In genomic region chr4:27635936-27636913, GRCh38 we compare ENCODE assay signal across 14 cellular contexts.
DNase-seq lines count a peak whose midpoint lies in the region; ATAC-seq and TF ChIP-seq lines count a peak whose summit lies in the region.
"Had no signal": no experiment of that assay in that cellular context is flagged by ENCODE, and none has a peak within 500 bp of the region (broad histone marks: within the 10 kb centered on the region; RNA-seq: fewer than 3 reads in every experiment).

No MANE protein-coding gene starts in this region.

- peaks cover 0 to 4% (median 0%) of the 10 kb centered on the region in 11 donors for H3K9me3 Mint-ChIP-seq in naive thymus-derived CD4-positive, alpha-beta T cell
- H3K9me3 Mint-ChIP-seq: GM23338 had no signal

- H3K36me3 ChIP-seq in breast epithelium, result no peaks in the 10 kb centered on the region
- no peaks in the 10 kb centered on the region for H3K36me3 ChIP-seq in naive thymus-derived CD4-positive, alpha-beta T cell (ENCODE audit: control insufficient read depth in 2 of 3, insufficient read depth in 3 of 3, low read length in 3 of 3)
- H3K36me3 ChIP-seq: neutrophil, SJSA1 had no signal

- H3K4me1 Mint-ChIP-seq in naive thymus-derived CD4-positive, alpha-beta T cell, result no peaks in the 10 kb centered on the region
- H3K4me1 Mint-ChIP-seq: GM23338 had no signal

- no peak for TF ChIP-seq CTCF in breast epithelium (IDR thresholded peaks at IDR 0.05)

- peak; percentile 94 for ATAC-seq in GM18858 (IDR thresholded peaks at IDR 0.05; ENCODE audit: unreplicated experiment)
- peak; percentile 75 for ATAC-seq in GM21515 (IDR thresholded peaks at IDR 0.05; ENCODE audit: unreplicated experiment)
- peak; percentile 93 for ATAC-seq in HG02981 (IDR thresholded peaks at IDR 0.05; ENCODE audit: unreplicated experiment)
- peak; percentile 61 for ATAC-seq in HG03575 (IDR thresholded peaks at IDR 0.05; ENCODE audit: extremely low read depth, insufficient number of reproducible peaks, low FRiP score, unreplicated experiment)
- ATAC-seq in naive thymus-derived CD4-positive, alpha-beta T cell, result no peak
- ATAC-seq: GM23338; stimulated activated naive CD8-positive, alpha-beta T cell treated with anti-CD3 and anti-CD28 coated beads, Interleukin-15, Interleukin-2, amounts not matched to agents 100 U/mL and 50 U/mL, for 24 hours had no signal

- H3K4me1 ChIP-seq in breast epithelium, result no peaks in the 10 kb centered on the region
- H3K4me1 ChIP-seq in naive thymus-derived CD4-positive, alpha-beta T cell (ENCODE audit: control insufficient read depth in 2 of 2, insufficient read depth in 2 of 2, low read length in 2 of 2), result no peaks in the 10 kb centered on the region
- H3K4me1 ChIP-seq: SJSA1 had no signal

- POLR2A ChIA-PET in naive thymus-derived CD4-positive, alpha-beta T cell (lab: Charles Lee), result no interaction called here

- no peaks in the 10 kb centered on the region for H3K9me3 ChIP-seq in breast epithelium
- no peaks in the 10 kb centered on the region for H3K9me3 ChIP-seq in naive thymus-derived CD4-positive, alpha-beta T cell (ENCODE audit: control insufficient read depth in 2 of 3, low read length in 3 of 3)
- H3K9me3 ChIP-seq: neutrophil, SJSA1 had no signal

- no peak overlapping the region for H3K27ac Mint-ChIP-seq in naive thymus-derived CD4-positive, alpha-beta T cell
- H3K27ac Mint-ChIP-seq: GM23338 had no signal

- no peak for TF ChIP-seq POLR2A in breast epithelium (IDR thresholded peaks at IDR 0.05)

- no peak overlapping the region for H3K27ac ChIP-seq in breast epithelium
- no peak overlapping the region for H3K27ac ChIP-seq in naive thymus-derived CD4-positive, alpha-beta T cell (ENCODE audit: low read depth, low read length)
- H3K27ac ChIP-seq: neutrophil, SJSA1 had no signal

- no peaks in the 10 kb centered on the region for H3K36me3 Mint-ChIP-seq in naive thymus-derived CD4-positive, alpha-beta T cell

- intact Hi-C loops in breast epithelium (cut with DNase I; ENCODE audit: low total_unique reads), result no loop called here
- intact Hi-C loops in naive thymus-derived CD4-positive, alpha-beta T cell (cut with micrococcal nuclease), result no loop called here

- DNase-seq in NCI-H446 treated with DMSO at 0.1 percent for 48 hours (lab: John Stamatoyannopoulos, UW), result no peak
- DNase-seq in inferior parietal cortex (ENCODE audit: extremely low spot score), result no peak
- no peak for DNase-seq in breast epithelium (ENCODE audit: low spot score in 2 of 2)
- DNase-seq in naive thymus-derived CD4-positive, alpha-beta T cell, result no peak
- DNase-seq: activated gamma-delta T cell treated with Interleukin-2 at 50 U/mL for 16 hours; mesenchymal stem cell; stimulated activated naive CD8-positive, alpha-beta T cell treated with anti-CD3 and anti-CD28 coated beads, Interleukin-15, Interleukin-2, amounts not matched to agents 100 U/mL and 50 U/mL, for 24 hours had no signal

- no peaks in the 10 kb centered on the region for H3K27me3 ChIP-seq in breast epithelium
- no peaks in the 10 kb centered on the region for H3K27me3 ChIP-seq in naive thymus-derived CD4-positive, alpha-beta T cell (ENCODE audit: control insufficient read depth in 2 of 2, insufficient read depth in 2 of 2, low read length in 2 of 2)
- H3K27me3 ChIP-seq: neutrophil, SJSA1 had no signal

- CTCF ChIA-PET in naive thymus-derived CD4-positive, alpha-beta T cell (lab: Charles Lee), result no interaction called here

- no peak overlapping the region for H3K4me3 ChIP-seq in breast epithelium
- H3K4me3 ChIP-seq in naive thymus-derived CD4-positive, alpha-beta T cell (ENCODE audit: low read length), result no peak overlapping the region
- H3K4me3 ChIP-seq: GM23338, SJSA1 had no signal

- no peaks in the 10 kb centered on the region for H3K27me3 Mint-ChIP-seq in naive thymus-derived CD4-positive, alpha-beta T cell

- H3K4me3 Mint-ChIP-seq in naive thymus-derived CD4-positive, alpha-beta T cell, result no peak overlapping the region
- H3K4me3 Mint-ChIP-seq: GM23338 had no signal
